Comparison of ENCODE assay signal across 19 cellular contexts in the genomic region with DNA sequence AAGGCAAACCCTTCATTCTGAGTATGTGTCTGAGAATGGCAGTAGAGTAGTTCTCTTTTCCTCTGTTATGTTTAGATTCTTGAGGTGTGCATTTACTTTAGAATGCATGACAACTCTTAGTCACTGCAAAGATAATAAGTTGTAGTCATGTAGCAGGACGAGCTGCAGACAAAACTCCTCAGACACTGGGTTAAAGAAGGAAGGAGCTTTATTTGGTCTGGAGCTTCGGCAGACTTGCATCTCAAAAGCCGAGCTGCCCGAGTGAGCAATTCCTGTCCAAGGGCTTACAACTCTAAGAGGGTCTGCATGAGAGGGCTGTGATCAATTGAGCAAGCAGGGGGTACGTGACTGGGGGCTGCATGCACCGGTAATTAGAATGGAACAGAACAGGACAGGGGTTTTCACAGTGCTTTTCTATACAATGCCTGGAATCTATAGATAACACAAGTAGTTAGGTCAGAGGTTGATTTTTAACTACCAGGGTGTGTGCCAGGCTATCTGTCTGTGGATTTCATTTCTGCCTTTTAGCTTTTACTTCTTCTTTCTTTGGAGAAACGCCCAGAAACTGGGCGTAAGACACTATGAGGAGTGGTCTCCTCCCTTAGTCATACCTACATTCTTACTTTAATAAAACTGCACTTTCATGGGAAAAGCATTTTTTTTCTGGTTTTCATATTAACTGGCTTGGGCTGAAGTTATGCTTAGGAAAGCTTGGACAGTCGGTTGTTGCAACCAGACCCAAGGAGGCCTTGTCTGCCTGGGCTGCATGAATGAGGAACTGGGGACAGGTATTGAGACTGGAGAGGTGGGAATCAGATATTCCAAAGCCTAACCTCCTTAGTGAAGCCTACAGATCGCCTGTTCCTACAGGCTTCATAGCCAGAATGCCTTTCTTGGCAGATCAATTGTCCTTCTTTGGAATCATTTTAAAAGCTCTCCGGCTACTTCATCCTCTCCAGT.
DNase-seq lines count a peak whose midpoint lies in the region; ATAC-seq and TF ChIP-seq lines count a peak whose summit lies in the region.
"Had no signal": no experiment of that assay in that cellular context is flagged by ENCODE, and none has a peak within 500 bp of the region (broad histone marks: within the 10 kb centered on the region; RNA-seq: fewer than 3 reads in every experiment).

No MANE protein-coding gene starts in this region.

- no peaks in the 10 kb centered on the region for H3K9me3 ChIP-seq in smooth muscle cell (replicated peaks; ENCODE audit: low read depth)
- H3K9me3 ChIP-seq: ascending aorta, tibial artery had no signal

- peaks cover 5% of the 10 kb centered on the region for H3K9me3 Mint-ChIP-seq in glutamatergic neuron (ENCODE audit: unreplicated experiment)
- H3K9me3 Mint-ChIP-seq: T-helper 2 cell treated with Interferon-gamma antibody and Interleukin-4, amounts not matched to agents 5 μg/mL and 100 μg/mL, for 36 hours had no signal

- H3K4me1 ChIP-seq in smooth muscle cell (ENCODE audit: low read depth): peaks cover 20% of the 10 kb centered on the region
- H3K4me1 ChIP-seq: ascending aorta, tibial artery had no signal

- H3K36me3 Mint-ChIP-seq in glutamatergic neuron (ENCODE audit: unreplicated experiment): peaks cover 4% of the 10 kb centered on the region
- H3K36me3 Mint-ChIP-seq: CD4-positive, CD25-positive, alpha-beta regulatory T cell; memory B cell had no signal

- peak overlapping the region; percentile 60 for H3K27ac Mint-ChIP-seq in glutamatergic neuron (ENCODE audit: unreplicated experiment)
- H3K27ac Mint-ChIP-seq: CD4-positive, CD25-positive, alpha-beta regulatory T cell; memory B cell; T-helper 2 cell treated with Interferon-gamma antibody and Interleukin-4, amounts not matched to agents 5 μg/mL and 100 μg/mL, for 36 hours had no signal

- peaks cover 35% of the 10 kb centered on the region for H3K4me1 Mint-ChIP-seq in glutamatergic neuron (ENCODE audit: low read depth, unreplicated experiment)
- H3K4me1 Mint-ChIP-seq: CD4-positive, CD25-positive, alpha-beta regulatory T cell had no signal

- no peak overlapping the region for H3K4me3 ChIP-seq in smooth muscle cell
- H3K4me3 ChIP-seq: ascending aorta, tibial artery had no signal

- TF ChIP-seq CTCF in glutamatergic neuron (IDR thresholded peaks at IDR 0.05; ENCODE audit: partially characterized antibody, unreplicated experiment) (no peak), smooth muscle cell (IDR thresholded peaks at IDR 0.05; ENCODE audit: borderline replicate concordance, insufficient read depth, poor library complexity, severe bottlenecking) (no peak)

- no peaks in the 10 kb centered on the region for H3K79me2 ChIP-seq in smooth muscle cell (ENCODE audit: low read depth)

- peaks cover 7% of the 10 kb centered on the region for H3F3A ChIP-seq in smooth muscle cell (ENCODE audit: low read depth)

- H3K27me3 Mint-ChIP-seq in glutamatergic neuron (ENCODE audit: unreplicated experiment): peaks cover 2% of the 10 kb centered on the region

- H2AFZ ChIP-seq in smooth muscle cell (ENCODE audit: low read depth): no peak overlapping the region

- no peaks in the 10 kb centered on the region for H4K20me1 ChIP-seq in smooth muscle cell (ENCODE audit: low read depth)

- H3K27ac ChIP-seq in smooth muscle cell (ENCODE audit: low read depth): peak overlapping the region; percentile 88
- H3K27ac ChIP-seq: ascending aorta, RWPE1, tibial artery had no signal

- DNase-seq in OCI-M1 (lab: John Stamatoyannopoulos, UW) (peak; percentile 84), glutamatergic neuron (no peak), smooth muscle cell (lab: John Stamatoyannopoulos, UW; ENCODE audit: unreplicated experiment) (no peak), HuH-7 (ENCODE audit: low spot score) (no peak)
- no peak for DNase-seq in stimulated activated CD4-positive, alpha-beta T cell treated with anti-CD3 and anti-CD28 coated beads, Interleukin-2, amount 100 ng/mL, for 24 hours
- DNase-seq in stimulated activated CD4-positive, alpha-beta T cell treated with anti-CD3 and anti-CD28 coated beads, Interleukin-4, amount 100 ng/mL, for 1 hour: no peak
- DNase-seq: activated CD4-positive, alpha-beta T cell treated with anti-CD3 and anti-CD28 coated beads, Interleukin-2, amount 50 U/mL, for 1 hour; CD4-positive, CD25-positive, alpha-beta regulatory T cell; Karpas-422; NCI-H1694; NCI-H446 treated with DMSO at 0.1 percent for 48 hours; posterior cingulate gyrus; tibial artery had no signal

- H3K36me3 ChIP-seq in smooth muscle cell (ENCODE audit: low read depth): no peaks in the 10 kb centered on the region
- H3K36me3 ChIP-seq: ascending aorta, tibial artery had no signal

- 52% methylated on average over 11 of the region's 11 CpGs for WGBS in smooth muscle cell (ENCODE audit: low lambda C conversion rate)

- peak overlapping the region; percentile 65 for H3K4me2 ChIP-seq in smooth muscle cell

- ATAC-seq in GM18511 (IDR thresholded peaks at IDR 0.05; ENCODE audit: unreplicated experiment) (peak; percentile 35), HG03571 (IDR thresholded peaks at IDR 0.05; ENCODE audit: unreplicated experiment) (no peak)

- peak overlapping the region; percentile 37 for H3K4me3 Mint-ChIP-seq in glutamatergic neuron (ENCODE audit: unreplicated experiment)
- H3K4me3 Mint-ChIP-seq: CD4-positive, CD25-positive, alpha-beta regulatory T cell; memory B cell; T-helper 2 cell treated with Interferon-gamma antibody and Interleukin-4, amounts not matched to agents 5 μg/mL and 100 μg/mL, for 36 hours had no signal

- H3K27me3 ChIP-seq in smooth muscle cell (ENCODE audit: low read depth): no peaks in the 10 kb centered on the region
- H3K27me3 ChIP-seq: ascending aorta had no signal

- H3K9ac ChIP-seq in smooth muscle cell (ENCODE audit: low read depth): peak overlapping the region; percentile 18
